In the genomic region with DNA sequence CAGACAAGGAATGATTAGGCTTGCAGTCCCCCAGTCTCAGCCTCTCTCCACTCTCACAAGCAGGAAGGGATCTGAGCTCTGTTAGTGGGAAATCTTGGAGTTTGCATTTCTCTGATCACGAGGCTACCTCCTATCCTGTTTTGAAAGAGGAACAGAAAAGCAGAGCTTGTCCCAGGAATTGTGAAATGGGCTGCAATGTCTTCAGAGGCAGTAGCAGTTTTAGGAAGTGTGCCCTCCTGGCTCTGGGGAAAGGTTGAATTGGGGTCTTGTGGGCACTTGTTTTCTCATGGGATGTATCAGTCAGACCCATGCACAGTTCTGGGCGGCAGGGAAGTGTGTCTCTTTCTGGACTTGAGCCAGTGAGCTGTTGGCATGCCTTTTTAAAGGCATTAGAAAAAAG, we compare ENCODE assay signal across 11 cellular contexts. TPM values are rescaled to one million over a fixed set of nuclear protein-coding genes. Genes with fewer than 3 reads are reported as not detected.
A peak's percentile ranks its signal among the peaks of the same experiment; 100 is the strongest.
DNase-seq lines count a peak whose midpoint lies in the region; ATAC-seq and TF ChIP-seq lines count a peak whose summit lies in the region.
"Had no signal": no experiment of that assay in that cellular context is flagged by ENCODE, and none has a peak within 500 bp of the region (broad histone marks: within the 10 kb centered on the region; RNA-seq: fewer than 3 reads in every experiment).

No MANE protein-coding gene starts in this region.

- H3K4me3 ChIP-seq in body of pancreas, result no peak overlapping the region
- no peak overlapping the region for H3K4me3 ChIP-seq in muscle layer of duodenum (ENCODE audit: low read depth in 1 of 2, low read length in 2 of 2)

- ATAC-seq in body of pancreas, result peak; percentile 25
- ATAC-seq: T-helper 17 cell had no signal

- TF ChIP-seq POLR2A in body of pancreas (IDR thresholded peaks at IDR 0.05), result no peak

- intact Hi-C loops in body of pancreas (cut with DNase I), result no loop called here

- peak in 1 of 4 donors; percentile 70 for DNase-seq in body of pancreas
- no peak for DNase-seq in HuH-7.5 (ENCODE audit: low spot score)
- DNase-seq in NCI-H69 (lab: John Stamatoyannopoulos, UW), result no peak
- DNase-seq in RKO (ENCODE audit: low spot score), result no peak
- DNase-seq: activated T-cell treated with anti-CD3 and anti-CD28 coated beads, Interleukin-2, amount 50 U/mL, for 1 hour; CD4-positive, CD25-positive, alpha-beta regulatory T cell; KBM-7; NCI-H526; T-helper 17 cell had no signal

- H3K27ac ChIP-seq in C4-2B (peak overlapping the region; percentile 8; the same call in 1 of the 2 replicates), body of pancreas (peak overlapping the region in 2 of 4 donors; percentile 52 to 67), muscle layer of duodenum (ENCODE audit: low read length) (peak overlapping the region; percentile 33)

- H3K4me1 ChIP-seq in body of pancreas, result peaks cover 8% of the 10 kb centered on the region
- H3K4me1 ChIP-seq in muscle layer of duodenum (ENCODE audit: control insufficient read depth in 1 of 2, insufficient read depth in 2 of 2, low read length in 2 of 2), result peaks cover 0 to 6% of the 10 kb centered on the region in 2 donors

- H3K27me3 ChIP-seq in body of pancreas, result no peaks in the 10 kb centered on the region
- no peaks in the 10 kb centered on the region for H3K27me3 ChIP-seq in muscle layer of duodenum (ENCODE audit: low read depth, low read length)

- no peaks in the 10 kb centered on the region for H3K9me3 ChIP-seq in body of pancreas
- no peaks in the 10 kb centered on the region for H3K9me3 ChIP-seq in muscle layer of duodenum (ENCODE audit: control insufficient read depth in 1 of 2, low read length in 2 of 2)

- peaks cover 14 to 27% of the 10 kb centered on the region in 2 donors for H3K36me3 ChIP-seq in body of pancreas (replicated peaks in 1 of 2; ENCODE audit: insufficient read depth in 1 of 2, low read depth in 2 of 2)
- peaks cover 50 to 69% of the 10 kb centered on the region in 2 donors for H3K36me3 ChIP-seq in muscle layer of duodenum (ENCODE audit: control insufficient read depth in 1 of 2, insufficient read depth in 2 of 2, low read length in 2 of 2)

- TF ChIP-seq CTCF in C4-2B (conservative IDR thresholded peaks at IDR 0.05), result no peak
- no peak for TF ChIP-seq CTCF in body of pancreas (IDR thresholded peaks at IDR 0.05)

- WGBS in body of pancreas, 2 donors, result 58 to 71% methylated on average over 2 of the region's 2 CpGs

RNA-seq across cellular contexts. Expression of a gene that starts 22.8 kb away (rescaled TPM):
- 10 to 100 TPM; 19.7 to 40.2 TPM for total RNA-seq in body of pancreas

RNA-seq across cellular contexts. Expression of a gene that starts 33.1 kb away (rescaled TPM):
- total RNA-seq in body of pancreas, result 10 to 100 TPM; 13.5 to 24.1 TPM

RNA-seq across cellular contexts. Expression of a gene that starts 33.4 kb away (rescaled TPM):
- 10 to 100 TPM; 13.7 to 25.4 TPM for total RNA-seq in body of pancreas

RNA-seq across cellular contexts. Expression of a gene that starts 42.7 kb away (rescaled TPM):
- total RNA-seq in body of pancreas, result 10 to 100 TPM; 20.5 to 26.4 TPM

RNA-seq across cellular contexts. Expression of a gene that starts 45.5 kb away (rescaled TPM):
- total RNA-seq in body of pancreas, result 10 to 100 TPM; 25.1 to 25.2 TPM
